ENCODE assay signal across 32 cellular contexts in the genomic region with DNA sequence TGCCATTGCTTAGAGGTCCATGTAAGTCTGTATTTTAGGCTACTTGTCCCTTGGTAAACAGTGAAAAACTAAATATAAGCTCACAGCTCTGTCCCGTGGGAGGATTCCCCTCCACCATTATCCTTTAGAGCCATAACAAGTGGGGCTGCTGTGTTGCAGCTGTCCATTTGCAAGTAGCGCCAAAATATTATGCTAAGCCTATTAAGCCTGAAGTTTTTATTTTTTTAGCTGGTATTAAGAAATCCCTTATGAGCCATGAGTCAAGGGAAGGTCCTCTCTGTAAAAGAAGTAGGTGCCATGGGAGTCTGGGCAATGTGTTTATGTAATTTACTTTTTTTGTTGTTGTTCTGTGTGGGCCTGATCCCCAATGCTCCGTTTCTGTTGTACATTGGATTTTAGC.
"Had no signal": no experiment of that assay in that cellular context is flagged by ENCODE, and none has a peak within 500 bp of the region (broad histone marks: within the 10 kb centered on the region; RNA-seq: fewer than 3 reads in every experiment).

No MANE protein-coding gene starts in this region.

- H3K4me3 ChIP-seq: Peyer's patch, SK-N-MC had no signal

- H3K9me3 Mint-ChIP-seq: activated CD4-positive, alpha-beta memory T cell treated with anti-CD3 and anti-CD28 coated beads, Interleukin-2, amount 10 ng/mL, durations not matched to agents 7 days and 5 days; activated naive CD4-positive, alpha-beta T cell treated with anti-CD3 and anti-CD28 coated beads, Interleukin-2, amount 10 ng/mL, durations not matched to agents 7 days and 5 days; brain; IgD-negative memory B cell; T-helper 1 cell treated with Interleukin-12 subunit alpha and Interleukin-12 subunit beta and Interleukin-4 antibody, amounts not matched to agents 30 μg/mL and 1 μg/mL, for 36 hours; T-helper 2 cell treated with Interferon-gamma antibody and Interleukin-4, amounts not matched to agents 5 μg/mL and 100 μg/mL, for 36 hours had no signal

- H3K4me3 Mint-ChIP-seq: activated CD4-positive, alpha-beta memory T cell treated with anti-CD3 and anti-CD28 coated beads, Interleukin-2, amount 10 ng/mL, durations not matched to agents 7 days and 5 days; activated CD4-positive, alpha-beta T cell treated with anti-CD3 and anti-CD28 coated beads for 36 hours; activated CD8-positive, alpha-beta memory T cell treated with anti-CD3 and anti-CD28 coated beads, Interleukin-2, amount 10 ng/mL, durations not matched to agents 7 days and 5 days; activated naive CD4-positive, alpha-beta T cell treated with anti-CD3 and anti-CD28 coated beads, Interleukin-2, amount 10 ng/mL, durations not matched to agents 7 days and 5 days; activated naive CD8-positive, alpha-beta T cell; activated naive CD8-positive, alpha-beta T cell treated with anti-CD3 and anti-CD28 coated beads, Interleukin-2, amount 50 U/mL, for 24 hours; brain; IgD-negative memory B cell; T-helper 1 cell treated with Interleukin-12 subunit alpha and Interleukin-12 subunit beta and Interleukin-4 antibody, amounts not matched to agents 30 μg/mL and 1 μg/mL, for 36 hours; T-helper 2 cell treated with Interferon-gamma antibody and Interleukin-4, amounts not matched to agents 5 μg/mL and 100 μg/mL, for 36 hours had no signal

- H3K4me1 Mint-ChIP-seq: activated CD4-positive, alpha-beta memory T cell treated with anti-CD3 and anti-CD28 coated beads, Interleukin-2, amount 10 ng/mL, durations not matched to agents 7 days and 5 days; activated CD4-positive, alpha-beta T cell treated with anti-CD3 and anti-CD28 coated beads for 36 hours; activated CD8-positive, alpha-beta memory T cell treated with anti-CD3 and anti-CD28 coated beads, Interleukin-2, amount 10 ng/mL, durations not matched to agents 7 days and 5 days; activated naive CD4-positive, alpha-beta T cell treated with anti-CD3 and anti-CD28 coated beads, Interleukin-2, amount 10 ng/mL, durations not matched to agents 7 days and 5 days; activated naive CD8-positive, alpha-beta T cell treated with anti-CD3 and anti-CD28 coated beads, Interleukin-2, amount 50 U/mL, for 24 hours; IgD-negative memory B cell had no signal

- H3K36me3 Mint-ChIP-seq: activated CD8-positive, alpha-beta memory T cell treated with anti-CD3 and anti-CD28 coated beads, Interleukin-2, amount 10 ng/mL, durations not matched to agents 7 days and 5 days; activated naive CD4-positive, alpha-beta T cell treated with anti-CD3 and anti-CD28 coated beads, Interleukin-2, amount 10 ng/mL, durations not matched to agents 7 days and 5 days; activated naive CD8-positive, alpha-beta T cell; brain; IgD-negative memory B cell had no signal

- H3K27ac Mint-ChIP-seq: activated CD4-positive, alpha-beta memory T cell treated with anti-CD3 and anti-CD28 coated beads, Interleukin-2, amount 10 ng/mL, durations not matched to agents 7 days and 5 days; activated CD4-positive, alpha-beta T cell treated with anti-CD3 and anti-CD28 coated beads for 36 hours; activated CD8-positive, alpha-beta memory T cell treated with anti-CD3 and anti-CD28 coated beads, Interleukin-2, amount 10 ng/mL, durations not matched to agents 7 days and 5 days; activated naive CD4-positive, alpha-beta T cell treated with anti-CD3 and anti-CD28 coated beads, Interleukin-2, amount 10 ng/mL, durations not matched to agents 7 days and 5 days; activated naive CD8-positive, alpha-beta T cell; activated naive CD8-positive, alpha-beta T cell treated with anti-CD3 and anti-CD28 coated beads, Interleukin-2, amount 50 U/mL, for 24 hours; brain; IgD-negative memory B cell; T-helper 1 cell treated with Interleukin-12 subunit alpha and Interleukin-12 subunit beta and Interleukin-4 antibody, amounts not matched to agents 30 μg/mL and 1 μg/mL, for 36 hours; T-helper 2 cell treated with Interferon-gamma antibody and Interleukin-4, amounts not matched to agents 5 μg/mL and 100 μg/mL, for 36 hours had no signal

- H3K4me1 ChIP-seq: Peyer's patch had no signal

- DNase-seq: activated CD4-positive, alpha-beta memory T cell treated with anti-CD3 and anti-CD28 coated beads, Interleukin-2, amount 10 ng/mL, durations not matched to agents 7 days and 5 days; activated CD4-positive, alpha-beta T cell treated with anti-CD3 and anti-CD28 coated beads for 36 hours; activated CD4-positive, alpha-beta T cell treated with anti-CD3 and anti-CD28 coated beads, Interleukin-2, amount 50 U/mL, for 1 hour; activated CD8-positive, alpha-beta memory T cell treated with anti-CD3 and anti-CD28 coated beads for 24 hours; activated CD8-positive, alpha-beta memory T cell treated with anti-CD3 and anti-CD28 coated beads, Interleukin-2, amount 10 ng/mL, durations not matched to agents 7 days and 5 days; activated CD8-positive, alpha-beta memory T cell treated with anti-CD3 and anti-CD28 coated beads, Interleukin-2, amount 50 U/mL, for 48 hours; activated effector memory CD4-positive, alpha-beta T cell treated with Interleukin-2 at 50 U/mL for 16 hours; activated naive CD4-positive, alpha-beta T cell treated with anti-CD3 and anti-CD28 coated beads, Interleukin-2, amount 10 ng/mL, durations not matched to agents 7 days and 5 days; activated naive CD8-positive, alpha-beta T cell treated with anti-CD3 and anti-CD28 coated beads, Interleukin-2, amount 50 U/mL, for 24 hours; activated T-cell treated with anti-CD3 and anti-CD28 coated beads, Interleukin-2, amount 50 U/mL, for 48 hours; anterior cingulate cortex; Karpas-422; KBM-7; NCI-H1105; NCI-H1417 treated with DMSO at 0.1 percent for 48 hours; NCI-H187 treated with DMSO at 0.1 percent for 48 hours; NCI-H2081; NCI-H2171 treated with DMSO at 0.1 percent for 48 hours; NCI-H2227 treated with DMSO at 0.1 percent for 48 hours; NCI-H446; NCI-H510A treated with DMSO at 0.1 percent for 48 hours; NK-92 treated with Interleukin-12 subunit alpha and Interleukin-12 subunit beta, amount 100 ng/mL, for 24 hours; PC-3; Peyer's patch; RPMI8226 had no signal

- H3K36me3 ChIP-seq: Peyer's patch had no signal

- ATAC-seq: activated CD4-positive, alpha-beta T cell treated with anti-CD3 and anti-CD28 coated beads for 36 hours; activated CD4-positive, CD25-positive, alpha-beta regulatory T cell treated with anti-CD3 and anti-CD28 coated beads, Interleukin-2, amount 50 U/mL, for 24 hours; activated CD8-positive, alpha-beta memory T cell treated with anti-CD3 and anti-CD28 coated beads, Interleukin-2, amount 10 ng/mL, durations not matched to agents 7 days and 5 days; activated naive CD8-positive, alpha-beta T cell treated with anti-CD3 and anti-CD28 coated beads, Interleukin-2, amount 50 U/mL, for 24 hours; PC-3 had no signal

- H3K9me3 ChIP-seq: Peyer's patch had no signal

- H3K27ac ChIP-seq: Peyer's patch, SK-N-MC had no signal

- H3K27me3 Mint-ChIP-seq: activated CD4-positive, alpha-beta memory T cell treated with anti-CD3 and anti-CD28 coated beads, Interleukin-2, amount 10 ng/mL, durations not matched to agents 7 days and 5 days; activated CD4-positive, alpha-beta T cell treated with anti-CD3 and anti-CD28 coated beads for 36 hours; activated CD8-positive, alpha-beta memory T cell treated with anti-CD3 and anti-CD28 coated beads, Interleukin-2, amount 10 ng/mL, durations not matched to agents 7 days and 5 days; activated naive CD4-positive, alpha-beta T cell treated with anti-CD3 and anti-CD28 coated beads, Interleukin-2, amount 10 ng/mL, durations not matched to agents 7 days and 5 days; activated naive CD8-positive, alpha-beta T cell; activated naive CD8-positive, alpha-beta T cell treated with anti-CD3 and anti-CD28 coated beads, Interleukin-2, amount 50 U/mL, for 24 hours; brain; IgD-negative memory B cell had no signal

- H3K27me3 ChIP-seq: Peyer's patch had no signal
